ENCODE assay signal across 1 cellular context in genomic region chr19:41933693-41934426, GRCh38.
TF ChIP-seq lines count a peak whose summit lies in the region.

No MANE protein-coding gene starts in this region.

TF ChIP-seq in GM12891, 5 proteins besides CTCF, POLR2A, EP300 and RAD21:
- TF ChIP-seq POLR2AphosphoS5 (IDR thresholded peaks at IDR 0.05; ENCODE audit: low read depth, low read length) (no peak), POU2F2 (IDR thresholded peaks at IDR 0.05; ENCODE audit: low read depth, low read length) (no peak), PAX5 (IDR thresholded peaks at IDR 0.05; ENCODE audit: insufficient read depth, low read length, severe bottlenecking) (no peak), TAF1 (IDR thresholded peaks at IDR 0.05; ENCODE audit: low read depth, low read length) (no peak), SPI1 (IDR thresholded peaks at IDR 0.05; ENCODE audit: low read depth, low read length) (peak; percentile 2; the same call in 1 of the 2 replicates)
